In the genomic region with DNA sequence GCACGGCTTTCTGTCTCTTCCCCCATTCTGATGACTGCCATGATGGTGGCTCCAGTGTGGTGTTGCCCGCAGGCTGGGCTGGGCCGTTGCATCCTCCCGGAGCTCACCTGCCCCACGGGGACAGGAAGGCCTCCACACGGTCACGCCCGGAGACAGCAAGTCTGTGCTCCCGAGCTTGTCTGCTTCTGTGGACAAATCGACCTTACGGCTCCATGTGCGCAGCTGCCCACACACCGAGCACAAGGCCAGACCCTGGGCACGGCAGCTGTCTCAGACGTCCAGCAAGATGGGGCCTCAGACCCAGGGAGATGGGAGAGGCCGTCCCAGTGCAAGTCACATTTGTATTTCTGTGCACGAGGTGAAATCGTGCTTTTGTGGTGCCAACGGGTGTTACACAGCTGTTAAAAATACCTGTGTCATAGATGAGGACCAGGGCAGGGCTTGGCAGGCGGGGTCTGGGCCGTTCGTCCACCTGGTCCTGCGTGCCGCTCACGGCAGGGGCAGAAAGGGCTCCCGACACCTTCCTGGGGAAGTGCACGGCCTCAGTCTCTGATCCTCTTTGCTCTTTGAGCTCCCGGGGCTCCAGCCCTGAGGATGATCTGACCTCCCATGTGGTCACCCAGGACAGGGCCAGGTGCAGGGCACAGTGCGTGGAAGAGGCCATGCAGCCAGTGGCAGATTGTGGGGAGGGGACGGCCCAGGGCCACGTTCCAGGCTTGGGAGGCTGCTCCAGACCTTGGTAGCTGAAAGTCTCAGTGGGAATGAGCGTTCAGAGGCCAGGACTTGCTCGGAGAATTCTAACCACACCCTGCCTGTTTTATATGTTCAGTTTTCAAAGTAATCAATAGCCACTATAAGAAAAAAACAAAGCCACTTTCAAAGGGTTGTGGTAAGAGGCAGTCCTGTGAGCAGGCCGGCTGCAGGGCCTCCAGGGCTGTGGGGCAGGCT, we compare ENCODE assay signal across 14 cellular contexts.
DNase-seq lines count a peak whose midpoint lies in the region; ATAC-seq lines count a peak whose summit lies in the region.
"Had no signal": no experiment of that assay in that cellular context is flagged by ENCODE, and none has a peak within 500 bp of the region (broad histone marks: within the 10 kb centered on the region; RNA-seq: fewer than 3 reads in every experiment).

No MANE protein-coding gene starts in this region.

- H3K9ac ChIP-seq in BLaER1: no peak overlapping the region
- H3K9ac ChIP-seq in NT2/D1 (ENCODE audit: insufficient read length, low read depth): peak overlapping the region; percentile 43

- no peaks in the 10 kb centered on the region for H4K20me1 ChIP-seq in BLaER1

- DNase-seq in NT2/D1 (ENCODE audit: low read depth, low spot score) (no peak), head of caudate nucleus (peak in 23 of 42 donors; percentile 0 to 39 (median 8)), posterior cingulate gyrus (peak in 8 of 10 donors; percentile 3 to 78 (median 16)), RPMI8226 (no peak), NCI-H187 (lab: John Stamatoyannopoulos, UW) (no peak), NCI-H774 (lab: John Stamatoyannopoulos, UW) (no peak)
- DNase-seq: GDM1, mesendoderm, NCI-H2029 had no signal

- H3K4me1 ChIP-seq in BLaER1 (peaks cover 26% of the 10 kb centered on the region), NT2/D1 (ENCODE audit: insufficient read depth, insufficient read length) (peaks cover 21% of the 10 kb centered on the region)
- H3K4me1 ChIP-seq: prostate gland had no signal

- H3K36me3 ChIP-seq in BLaER1 (no peaks in the 10 kb centered on the region), NT2/D1 (ENCODE audit: insufficient read depth, insufficient read length, low read length) (peaks cover 96% of the 10 kb centered on the region)
- H3K36me3 ChIP-seq: prostate gland had no signal

- intact Hi-C loops in head of caudate nucleus (cut with DNase I) (no loop called here), posterior cingulate gyrus (cut with DNase I) (no loop called here)

- no peak for ATAC-seq in GM19395 (IDR thresholded peaks at IDR 0.05; ENCODE audit: unreplicated experiment)
- ATAC-seq: CD8-positive, alpha-beta T cell had no signal

- H3K9me3 ChIP-seq in BLaER1 (no peaks in the 10 kb centered on the region), NT2/D1 (ENCODE audit: insufficient read depth, low read length) (no peaks in the 10 kb centered on the region)
- H3K9me3 ChIP-seq: prostate gland had no signal

- H3K4me2 ChIP-seq in BLaER1: peak overlapping the region; percentile 71; the same call in 1 of the 2 replicates

- H3K27ac ChIP-seq in BLaER1: no peak overlapping the region
- H3K27ac ChIP-seq: cardiac muscle cell, prostate gland had no signal

- H3K27me3 ChIP-seq in BLaER1 (no peaks in the 10 kb centered on the region), NT2/D1 (ENCODE audit: insufficient read depth, insufficient read length) (no peaks in the 10 kb centered on the region)
- H3K27me3 ChIP-seq: cardiac muscle cell had no signal

- H3K4me3 ChIP-seq in BLaER1: no peak overlapping the region
- no peak overlapping the region for H3K4me3 ChIP-seq in NT2/D1 (ENCODE audit: insufficient read length, low read depth)
- H3K4me3 ChIP-seq: cardiac muscle cell, prostate gland had no signal

Comparison
In these comparisons a context has a peak if more than half of its experiments do, and no peak if none do; other contexts are left out.
1. DNase-seq: peak in head of caudate nucleus (23 of 42) and posterior cingulate gyrus (8 of 10); none in NT2/D1 (single experiment), RPMI8226 (single experiment), NCI-H187 (0 of 2) and NCI-H774 (single experiment).